Comparison of ENCODE assay signal across 30 cellular contexts in genomic region chr11:71200761-71201160, GRCh38. TPM values are rescaled to one million over a fixed set of nuclear protein-coding genes. Genes with fewer than 3 reads are reported as not detected.
"Had no signal": no experiment of that assay in that cellular context is flagged by ENCODE, and none has a peak within 500 bp of the region (broad histone marks: within the 10 kb centered on the region; RNA-seq: fewer than 3 reads in every experiment).

No MANE protein-coding gene starts in this region.

- H3K27me3 ChIP-seq: ovary, tibial nerve had no signal

- H3K4me1 ChIP-seq: prostate gland, tibial nerve had no signal

- H3K36me3 ChIP-seq: gastroesophageal sphincter, neutrophil, ovary, prostate gland, tibial nerve had no signal

- H3K4me3 ChIP-seq: coronary artery, dorsolateral prefrontal cortex, gastroesophageal sphincter, ovary, prostate gland, skin epidermis, tibial nerve had no signal

- H3K27ac ChIP-seq: coronary artery, dorsolateral prefrontal cortex, gastroesophageal sphincter, neutrophil, ovary, prostate gland, skin epidermis, tibial nerve, VCaP had no signal

- H3K9me3 ChIP-seq: gastroesophageal sphincter, neutrophil, ovary, prostate gland, tibial nerve had no signal

- ATAC-seq: activated CD4-positive, CD25-positive, alpha-beta regulatory T cell treated with anti-CD3 and anti-CD28 coated beads, Interleukin-2, amount 50 U/mL, for 24 hours; gastroesophageal sphincter; natural killer cell; sciatic nerve; stimulated activated memory B cell treated with anti-CD40 and anti-IgM and Interleukin-4, amounts not matched to agents 10 μg/mL and 1 μg/mL and 100 μg/mL, for 72 hours had no signal

- DNase-seq: activated CD4-positive, alpha-beta T cell treated with anti-CD3 and anti-CD28 coated beads for 48 hours; activated CD4-positive, alpha-beta T cell treated with anti-CD3 and anti-CD28 coated beads, Interleukin-2, amount 50 U/mL, for 48 hours; activated CD8-positive, alpha-beta memory T cell treated with anti-CD3 and anti-CD28 coated beads for 24 hours; activated effector memory CD4-positive, alpha-beta T cell treated with Interleukin-2 at 50 U/mL for 16 hours; activated naive CD4-positive, alpha-beta T cell treated with Interleukin-2 at 50 U/mL for 16 hours; anterior cingulate cortex; cerebellar nuclear complex; effector memory CD4-positive, alpha-beta T cell; erythroblast; head of caudate nucleus; hippocampal formation; midbrain; natural killer cell; ovary; retina; stimulated activated CD4-positive, alpha-beta T cell treated with anti-CD3 and anti-CD28 coated beads, Interleukin-1b, Interleukin-23, amount 100 ng/mL, for 48 hours; stimulated activated CD4-positive, alpha-beta T cell treated with anti-CD3 and anti-CD28 coated beads, Interleukin-4, amount 100 ng/mL, for 4 hours; stimulated activated CD8-positive, alpha-beta memory T cell treated with anti-CD3 and anti-CD28 coated beads, Interleukin-4, amount 100 ng/mL, for 48 hours had no signal

RNA-seq across cellular contexts. Expression of gene SHANK2, which starts 51.6 kb away (rescaled TPM):
- total RNA-seq: T-helper 1 cell treated with Interleukin-12 subunit alpha and Interleukin-12 subunit beta and Interleukin-4 antibody, amounts not matched to agents 30 ng/mL and 1 ng/mL, for 36 hours had no signal
